Comparison of ENCODE assay signal across 32 cellular contexts in the genomic region with DNA sequence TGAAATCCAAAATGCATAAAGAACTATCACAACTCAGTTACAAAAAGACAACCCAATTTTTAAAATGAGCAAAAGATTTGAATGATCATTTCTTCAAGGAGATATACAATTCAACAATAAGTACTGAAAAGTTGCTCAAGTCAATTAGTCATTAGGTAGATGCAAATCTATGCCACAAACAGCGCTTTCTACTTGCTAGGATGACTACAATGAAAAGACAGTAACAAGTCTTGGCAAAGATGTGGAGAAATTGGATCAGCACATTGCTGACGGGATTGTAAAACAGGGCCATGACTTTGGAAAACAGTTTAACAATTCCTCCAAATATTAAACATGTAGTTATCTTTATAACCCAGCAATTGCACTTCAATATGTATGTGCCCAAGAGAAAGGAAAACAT.
"Had no signal": no experiment of that assay in that cellular context is flagged by ENCODE, and none has a peak within 500 bp of the region (broad histone marks: within the 10 kb centered on the region; RNA-seq: fewer than 3 reads in every experiment).

No MANE protein-coding gene starts in this region.

- H3K36me3 ChIP-seq: adrenal gland, ascending aorta had no signal

- H3K27ac ChIP-seq: adrenal gland, ascending aorta, VCaP had no signal

- H3K4me3 ChIP-seq: adrenal gland, ascending aorta had no signal

- H3K4me1 ChIP-seq: adrenal gland, ascending aorta had no signal

- FAIRE-seq: TTC549 had no signal

- H3K27me3 ChIP-seq: ascending aorta had no signal

- ATAC-seq: activated CD8-positive, alpha-beta T cell treated with anti-CD3 and anti-CD28 coated beads for 36 hours; activated naive CD4-positive, alpha-beta T cell treated with anti-CD3 and anti-CD28 coated beads, Interleukin-2, amount 50 U/mL, for 72 hours; activated T-cell treated with anti-CD3 and anti-CD28 coated beads, Interleukin-2, amount 50 U/mL, for 4 hours; activated T-cell treated with anti-CD3 and anti-CD28 coated beads, Interleukin-2, amount 50 U/mL, for 72 hours; activated T-helper 17 cell treated with anti-CD3 and anti-CD28 coated beads, Interleukin-2, amount 50 U/mL, for 72 hours had no signal

- H3K9me3 ChIP-seq: adrenal gland, ascending aorta had no signal

- DNase-seq: activated B cell treated with CpG ODN at 0.5 μM for 24 hours; activated CD4-positive, alpha-beta memory T cell treated with anti-CD3 and anti-CD28 coated beads for 36 hours; activated CD4-positive, alpha-beta T cell treated with anti-CD3 and anti-CD28 coated beads for 4 hours; activated CD4-positive, alpha-beta T cell treated with anti-CD3 and anti-CD28 coated beads, Interleukin-2, amount 10 ng/mL, durations not matched to agents 24 days and 14 days; activated CD4-positive, alpha-beta T cell treated with anti-CD3 and anti-CD28 coated beads, Interleukin-2, amount 50 U/mL, for 1 hour; activated CD4-positive, alpha-beta T cell treated with anti-CD3 and anti-CD28 coated beads, Interleukin-2, amount 50 U/mL, for 4 hours; activated CD4-positive, CD25-positive, alpha-beta regulatory T cell treated with anti-CD3 and anti-CD28 coated beads, Interleukin-2, amount 50 U/mL, for 72 hours; activated CD8-positive, alpha-beta memory T cell treated with anti-CD3 and anti-CD28 coated beads, Interleukin-2, amount 50 U/mL, for 4 hours; activated CD8-positive, alpha-beta T cell treated with anti-CD3 and anti-CD28 coated beads for 36 hours; activated effector memory CD4-positive, alpha-beta T cell treated with anti-CD3 and anti-CD28 coated beads, Interleukin-2, amount 50 U/mL, for 16 hours; activated gamma-delta T cell treated with Interleukin-2 at 50 U/mL for 16 hours; activated naive CD4-positive, alpha-beta T cell; activated naive CD4-positive, alpha-beta T cell treated with anti-CD3 and anti-CD28 coated beads for 36 hours; activated naive CD4-positive, alpha-beta T cell treated with anti-CD3 and anti-CD28 coated beads, Interleukin-2, amount 50 U/mL, for 16 hours; activated naive CD8-positive, alpha-beta T cell treated with anti-CD3 and anti-CD28 coated beads for 36 hours; activated T-cell treated with anti-CD3 and anti-CD28 coated beads for 4 hours; activated T-cell treated with anti-CD3 and anti-CD28 coated beads, Interleukin-2, amount 50 U/mL, for 1 hour; activated T-cell treated with anti-CD3 and anti-CD28 coated beads, Interleukin-2, amount 50 U/mL, for 4 hours; activated T-cell treated with anti-CD3 and anti-CD28 coated beads, Interleukin-2, amount 50 U/mL, for 72 hours; adrenal gland; amygdala; anterior cingulate cortex; central memory CD4-positive, alpha-beta T cell; SW 1271; T-helper 1 cell; T-helper 2 cell; T-helper 9 cell had no signal
